In the genomic region with DNA sequence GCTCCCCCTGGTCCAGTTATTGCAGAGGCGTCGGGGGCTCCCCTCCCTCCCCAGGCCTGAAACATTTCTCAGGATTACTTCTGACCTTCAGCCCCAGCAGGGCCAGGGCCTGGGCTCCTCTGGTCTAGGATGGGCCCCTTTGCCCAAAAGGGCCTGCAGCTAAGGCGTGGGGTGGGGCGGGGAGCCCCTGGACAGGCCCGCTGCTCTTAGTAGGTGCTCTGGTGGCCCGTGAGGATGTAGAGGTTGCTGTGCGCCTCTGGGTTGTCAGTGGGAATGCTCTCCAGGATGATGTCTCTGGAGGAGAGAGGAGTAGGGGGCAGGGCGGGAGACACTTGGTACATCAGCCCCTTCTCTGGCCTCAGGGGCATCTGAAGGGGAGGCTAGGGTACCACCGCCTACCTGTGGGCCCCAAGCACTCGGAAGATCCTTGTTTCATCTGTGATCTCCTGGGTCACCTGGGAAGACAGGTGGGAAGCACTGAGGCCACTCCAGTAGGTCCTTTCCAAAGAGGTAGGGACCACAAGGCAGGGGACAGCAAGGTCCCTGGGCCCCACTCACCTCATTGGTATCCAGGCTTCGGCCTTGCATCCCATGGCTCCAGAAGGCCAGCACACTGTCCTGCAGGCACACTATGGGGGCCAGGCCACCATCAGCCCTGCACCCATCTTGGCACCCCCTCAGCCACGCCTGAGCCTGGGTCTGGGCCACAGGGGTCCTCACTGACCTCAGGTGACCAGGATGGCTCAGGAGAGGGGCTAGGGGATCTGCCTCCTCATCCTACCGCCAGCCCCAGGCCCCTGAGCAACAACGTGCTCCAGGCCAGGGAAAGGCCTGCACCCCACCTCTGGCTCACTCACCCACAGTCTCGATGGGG, we compare ENCODE assay signal across 11 cellular contexts.
"Had no signal": no experiment of that assay in that cellular context is flagged by ENCODE, and none has a peak within 500 bp of the region (broad histone marks: within the 10 kb centered on the region; RNA-seq: fewer than 3 reads in every experiment).

No MANE protein-coding gene starts in this region.

- H3K4me1 ChIP-seq: pancreas had no signal

- H3K4me3 ChIP-seq: adrenal gland, pancreas, SK-N-MC, smooth muscle cell had no signal

- H3K9me3 ChIP-seq: adrenal gland, pancreas had no signal

- H3K27ac ChIP-seq: adrenal gland, pancreas, SK-N-MC had no signal

- H3K27me3 ChIP-seq: adrenal gland, pancreas had no signal

- DNase-seq: activated CD4-positive, alpha-beta T cell treated with anti-CD3 and anti-CD28 coated beads, Interleukin-2, amount 10 ng/mL, durations not matched to agents 24 days and 14 days; activated naive CD4-positive, alpha-beta T cell treated with anti-CD3 and anti-CD28 coated beads for 36 hours; caudate nucleus; cortex of kidney; effector memory CD8-positive, alpha-beta T cell; substantia nigra; trophoblast cell had no signal

- ATAC-seq: effector memory CD8-positive, alpha-beta T cell; pancreas had no signal

- H3K36me3 ChIP-seq: pancreas had no signal
